3 cellular contexts compared by ENCODE assay signal in genomic region chr2:188248513-188248912, GRCh38.
TF ChIP-seq lines count a peak whose summit lies in the region.

No MANE protein-coding gene starts in this region.

TF ChIP-seq in HepG2, 621 proteins besides CTCF, POLR2A, EP300 and RAD21 (continues in another document):
- TF ChIP-seq MAFK (conservative IDR thresholded peaks at IDR 0.05 in 1 of 2, IDR thresholded peaks at IDR 0.05 in 1 of 2; ENCODE audit: low read length in 2 of 2) (peak; percentile 76 to 81), SMARCC2 (IDR thresholded peaks at IDR 0.05) (no peak), MAFF (IDR thresholded peaks at IDR 0.05; ENCODE audit: low read depth, low read length) (peak; percentile 62), ZSCAN21 (CRISPR knock-in tag; IDR thresholded peaks at IDR 0.05; ENCODE audit: borderline replicate concordance) (no peak), ZBTB38 (CRISPR knock-in tag; IDR thresholded peaks at IDR 0.05) (no peak), ATF2 (CRISPR knock-in tag; IDR thresholded peaks at IDR 0.05) (no peak), IKZF5 (CRISPR knock-in tag; IDR thresholded peaks at IDR 0.05) (no peak), PAXIP1 (CRISPR knock-in tag; conservative IDR thresholded peaks at IDR 0.05) (no peak), NFE2L1 (CRISPR knock-in tag; IDR thresholded peaks at IDR 0.05; ENCODE audit: borderline replicate concordance) (no peak)

TF ChIP-seq in A549, 52 proteins besides CTCF, POLR2A, EP300 and RAD21:
- TF ChIP-seq MAFK (IDR thresholded peaks at IDR 0.05; ENCODE audit: partially characterized antibody) (peak; percentile 56), FOXS1 (CRISPR knock-in tag; IDR thresholded peaks at IDR 0.05) (no peak), CHD4 (IDR thresholded peaks at IDR 0.05; ENCODE audit: borderline replicate concordance) (no peak)

TF ChIP-seq in K562, 482 proteins besides CTCF, POLR2A, EP300 and RAD21:
- TF ChIP-seq CTCFL (IDR thresholded peaks at IDR 0.05; ENCODE audit: borderline replicate concordance, insufficient read depth, low read depth, low read length, poor library complexity, severe bottlenecking) (no peak), SNAPC5 (CRISPR knock-in tag; IDR thresholded peaks at IDR 0.05) (no peak), ZNF316 (IDR thresholded peaks at IDR 0.05) (peak; percentile 33; the same call in 1 of the 2 replicates), ZBTB17 (CRISPR knock-in tag; IDR thresholded peaks at IDR 0.05) (no peak), ZNF384 (IDR thresholded peaks at IDR 0.05; ENCODE audit: low read depth, low read length) (no peak), ZNF780A (CRISPR knock-in tag; IDR thresholded peaks at IDR 0.05) (no peak), STAT5B (CRISPR knock-in tag; IDR thresholded peaks at IDR 0.05) (no peak), MCM7 (IDR thresholded peaks at IDR 0.05) (no peak)
